In genomic region chr10:59864141-59864962, GRCh38 we compare ENCODE assay signal across 9 cellular contexts. TPM values are rescaled to one million over a fixed set of nuclear protein-coding genes. Genes with fewer than 3 reads are reported as not detected.
DNase-seq lines count a peak whose midpoint lies in the region; ATAC-seq and TF ChIP-seq lines count a peak whose summit lies in the region.
"Had no signal": no experiment of that assay in that cellular context is flagged by ENCODE, and none has a peak within 500 bp of the region (broad histone marks: within the 10 kb centered on the region; RNA-seq: fewer than 3 reads in every experiment).

No MANE protein-coding gene starts in this region.

- H3K27ac ChIP-seq in caudate nucleus (ENCODE audit: low read depth, low read length) (peak overlapping the region; percentile 4), A673 (ENCODE audit: low read depth, low read length, poor library complexity, severe bottlenecking) (no peak overlapping the region)

- CTCF ChIA-PET in A673 (lab: Charles Lee): interaction anchor here (0.6 kb wide), 1 partner anchor 165 kb away, joined by 4 read pairs; no protein-coding TSS in a partner anchor

- H3K9me3 Mint-ChIP-seq in osteocyte (ENCODE audit: unreplicated experiment): peaks cover 12% of the 10 kb centered on the region

- peaks cover 3% of the 10 kb centered on the region for H3K4me1 Mint-ChIP-seq in osteocyte (ENCODE audit: unreplicated experiment)

- H3K27me3 Mint-ChIP-seq in osteocyte (ENCODE audit: unreplicated experiment): no peaks in the 10 kb centered on the region

- H3K36me3 Mint-ChIP-seq in osteocyte (ENCODE audit: unreplicated experiment): peaks cover 13% of the 10 kb centered on the region

- intact Hi-C loops in A673 (cut with micrococcal nuclease; ENCODE audit: unreplicated experiment): no loop called here

- no peak for DNase-seq in caudate nucleus (lab: John Stamatoyannopoulos, UW)
- DNase-seq in renal cortical epithelial cell (ENCODE audit: low read depth): peak; percentile 59
- DNase-seq in osteocyte (ENCODE audit: extremely low spot score, unreplicated experiment): no peak
- DNase-seq in T-helper 1 cell: no peak
- DNase-seq in A673 (ENCODE audit: low spot score): no peak
- no peak for DNase-seq in HPDE6-E6E7 (ENCODE audit: extremely low spot score)
- DNase-seq: DMS79 treated with DMSO at 0.1 percent for 48 hours had no signal

- H3K4me1 ChIP-seq in A673 (ENCODE audit: insufficient read depth, low read length, poor library complexity, severe bottlenecking): no peaks in the 10 kb centered on the region

- H3K4me3 ChIP-seq in A673 (ENCODE audit: low read depth, low read length, poor library complexity, severe bottlenecking): no peak overlapping the region

- H3K4me3 Mint-ChIP-seq in osteocyte (ENCODE audit: unreplicated experiment): no peak overlapping the region

- TF ChIP-seq CTCF in osteocyte (IDR thresholded peaks at IDR 0.05) (no peak), A673 (conservative IDR thresholded peaks at IDR 0.05; ENCODE audit: low read depth, low read length) (no peak)

- peak; percentile 32 for ATAC-seq in GM18907 (IDR thresholded peaks at IDR 0.05; ENCODE audit: unreplicated experiment)
- peak; percentile 31 for ATAC-seq in HG03565 (IDR thresholded peaks at IDR 0.05; ENCODE audit: unreplicated experiment)

- no peak overlapping the region for H3K27ac Mint-ChIP-seq in osteocyte (ENCODE audit: unreplicated experiment)

- no peaks in the 10 kb centered on the region for H3K9me3 ChIP-seq in A673 (ENCODE audit: low read depth, low read length, poor library complexity, severe bottlenecking)

- POLR2A ChIA-PET in A673 (lab: Charles Lee; ENCODE audit: low non-redundant PET): no interaction called here

- BruUV-seq in A673 (replicated peaks; lab: Mats Ljungman, UMichigan): no TSS peak

- H3K36me3 ChIP-seq in A673 (ENCODE audit: insufficient read depth, low read length, poor library complexity, severe bottlenecking): no peaks in the 10 kb centered on the region

- no peaks in the 10 kb centered on the region for H3K27me3 ChIP-seq in A673 (replicated peaks; ENCODE audit: insufficient read depth, low read depth, low read length, poor library complexity)

RNA-seq across cellular contexts. Expression of gene CCDC6, which starts 42.0 kb away (rescaled TPM):
- 38.6 and 59.8 TPM in 2 replicates for total RNA-seq in renal cortical epithelial cell
- total RNA-seq in osteocyte: 37.6 and 38.0 TPM in 2 replicates
- total RNA-seq in A673 (2021): 28.1 and 28.8 TPM in 2 replicates
